ENCODE assay signal across 15 cellular contexts in genomic region chr3:20405731-20406130, GRCh38.
DNase-seq lines count a peak whose midpoint lies in the region; ATAC-seq and TF ChIP-seq lines count a peak whose summit lies in the region.
"Had no signal": no experiment of that assay in that cellular context is flagged by ENCODE, and none has a peak within 500 bp of the region (broad histone marks: within the 10 kb centered on the region; RNA-seq: fewer than 3 reads in every experiment).

No MANE protein-coding gene starts in this region.

- H3K9me3 ChIP-seq in T-helper 17 cell (ENCODE audit: control insufficient read depth, low read length, poor library complexity, severe bottlenecking) = no peaks in the 10 kb centered on the region
- H3K9me3 ChIP-seq: heart right ventricle, testis had no signal

- no peak overlapping the region for H3K27ac Mint-ChIP-seq in T-helper 17 cell
- H3K27ac Mint-ChIP-seq: activated CD4-positive, alpha-beta T cell treated with anti-CD3 and anti-CD28 coated beads for 36 hours; activated T-cell treated with anti-CD3 and anti-CD28 coated beads, Interleukin-2, amount 50 U/mL, for 24 hours; effector memory CD8-positive, alpha-beta T cell had no signal

- ATAC-seq in T-helper 17 cell = no peak
- ATAC-seq: activated CD4-positive, alpha-beta T cell treated with anti-CD3 and anti-CD28 coated beads for 36 hours; effector memory CD8-positive, alpha-beta T cell; heart right ventricle had no signal

- no peak overlapping the region for H3K4me3 Mint-ChIP-seq in T-helper 17 cell
- H3K4me3 Mint-ChIP-seq: activated CD4-positive, alpha-beta T cell treated with anti-CD3 and anti-CD28 coated beads for 36 hours; activated T-cell treated with anti-CD3 and anti-CD28 coated beads, Interleukin-2, amount 50 U/mL, for 24 hours; effector memory CD8-positive, alpha-beta T cell had no signal

- H3K4me3 ChIP-seq in AG04449 (ENCODE audit: low read depth, low read length) (no peak overlapping the region), astrocyte of the spinal cord (ENCODE audit: low read depth, low read length) (no peak overlapping the region)
- H3K4me3 ChIP-seq: heart right ventricle, testis had no signal

- H3K36me3 Mint-ChIP-seq in T-helper 17 cell (ENCODE audit: low read depth) = no peaks in the 10 kb centered on the region

- no peaks in the 10 kb centered on the region for H3K27me3 Mint-ChIP-seq in T-helper 17 cell
- H3K27me3 Mint-ChIP-seq: activated CD4-positive, alpha-beta T cell treated with anti-CD3 and anti-CD28 coated beads for 36 hours; activated T-cell treated with anti-CD3 and anti-CD28 coated beads, Interleukin-2, amount 50 U/mL, for 24 hours; effector memory CD8-positive, alpha-beta T cell had no signal

- POLR2A ChIA-PET in AG04449 (lab: Yijun Ruan, JAX) = no interaction called here

- CTCF ChIA-PET in AG04449 (lab: Yijun Ruan, JAX) = no interaction called here

- in situ Hi-C loops in astrocyte of the spinal cord (cut with HindIII; ENCODE audit: low sequenced_read_pairs) = no loop called here

- TF ChIP-seq CTCF in AG04449 (IDR thresholded peaks at IDR 0.05; ENCODE audit: insufficient read depth, low read length, missing control alignments) (no peak), astrocyte of the spinal cord (IDR thresholded peaks at IDR 0.05; ENCODE audit: low read depth, low read length) (no peak)

- DNase-seq in AG04449 (ENCODE audit: low read depth, low spot score) (peak; percentile 23), M059J (ENCODE audit: low read depth) (peak; percentile 36), astrocyte of the spinal cord (ENCODE audit: low read depth, low spot score) (peak; percentile 86), kidney tubule cell (ENCODE audit: low spot score) (peak; percentile 17), activated gamma-delta T cell (lab: John Stamatoyannopoulos, UW) (no peak), globus pallidus (ENCODE audit: low spot score) (no peak), HCEC 1CT (no peak), T-helper 17 cell (no peak)
- DNase-seq: activated CD4-positive, alpha-beta T cell treated with anti-CD3 and anti-CD28 coated beads for 36 hours; activated T-cell treated with anti-CD3 and anti-CD28 coated beads, Interleukin-2, amount 50 U/mL, for 24 hours; aorta; effector memory CD8-positive, alpha-beta T cell; heart right ventricle; SW 1271; testis had no signal

- no peaks in the 10 kb centered on the region for H3K4me1 Mint-ChIP-seq in T-helper 17 cell
- H3K4me1 Mint-ChIP-seq: activated CD4-positive, alpha-beta T cell treated with anti-CD3 and anti-CD28 coated beads for 36 hours had no signal

Comparison
In these comparisons a context has a peak if more than half of its experiments do, and no peak if none do; other contexts are left out.
1. DNase-seq: peak in AG04449 (single experiment), M059J (single experiment), astrocyte of the spinal cord (single experiment) and kidney tubule cell (single experiment); none in activated gamma-delta T cell (single experiment), globus pallidus (single experiment), HCEC 1CT (single experiment) and T-helper 17 cell (0 of 3).